Comparison of ENCODE assay signal across 25 cellular contexts in genomic region chr18:26976206-26976605, GRCh38.
DNase-seq lines count a peak whose midpoint lies in the region; ATAC-seq, FAIRE-seq and TF ChIP-seq lines count a peak whose summit lies in the region.
"Had no signal": no experiment of that assay in that cellular context is flagged by ENCODE, and none has a peak within 500 bp of the region (broad histone marks: within the 10 kb centered on the region; RNA-seq: fewer than 3 reads in every experiment).

No MANE protein-coding gene starts in this region.

- no peaks in the 10 kb centered on the region for H3K9me2 ChIP-seq in SU-DHL-6 (replicated peaks; ENCODE audit: insufficient read depth, low read length)

- TF ChIP-seq EP300 in tibial nerve (IDR thresholded peaks at IDR 0.05) = no peak

- no peaks in the 10 kb centered on the region for H3K36me3 ChIP-seq in SU-DHL-6 (ENCODE audit: low read length)
- H3K36me3 ChIP-seq in mesodermal cell (ENCODE audit: control insufficient read depth, insufficient read depth, low read length) = no peaks in the 10 kb centered on the region
- no peaks in the 10 kb centered on the region for H3K36me3 ChIP-seq in small intestine (ENCODE audit: control insufficient read depth in 2 of 2, insufficient read depth in 2 of 2, low read length in 2 of 2)
- H3K36me3 ChIP-seq in tibial nerve = no peaks in the 10 kb centered on the region
- H3K36me3 ChIP-seq in right atrium auricular region = no peaks in the 10 kb centered on the region

- no peak for TF ChIP-seq POLR2A in tibial nerve (IDR thresholded peaks at IDR 0.05)

- peak overlapping the region; percentile 99 for H3K27ac ChIP-seq in SU-DHL-6 (ENCODE audit: low read depth, low read length)
- peak overlapping the region; percentile 16 for H3K27ac ChIP-seq in mesodermal cell (ENCODE audit: low read depth, low read length, severe bottlenecking)
- no peak overlapping the region for H3K27ac ChIP-seq in small intestine (ENCODE audit: low read depth in 1 of 2, low read length in 1 of 2)
- no peak overlapping the region for H3K27ac ChIP-seq in tibial nerve
- H3K27ac ChIP-seq in right atrium auricular region = no peak overlapping the region
- H3K27ac ChIP-seq: 22Rv1, RWPE1 had no signal

- H3K9me3 ChIP-seq in SU-DHL-6 (ENCODE audit: insufficient read depth, low read length) = no peaks in the 10 kb centered on the region
- H3K9me3 ChIP-seq in mesodermal cell (ENCODE audit: control insufficient read depth, low read length) = no peaks in the 10 kb centered on the region
- no peaks in the 10 kb centered on the region for H3K9me3 ChIP-seq in small intestine (ENCODE audit: control insufficient read depth, low read depth)
- H3K9me3 ChIP-seq in tibial nerve = no peaks in the 10 kb centered on the region
- no peaks in the 10 kb centered on the region for H3K9me3 ChIP-seq in right atrium auricular region

- TF ChIP-seq CTCF in SU-DHL-6 (IDR thresholded peaks at IDR 0.05; ENCODE audit: insufficient read depth, low read length, poor library complexity, severe bottlenecking) (no peak), tibial nerve (IDR thresholded peaks at IDR 0.05) (no peak), right atrium auricular region (IDR thresholded peaks at IDR 0.05) (no peak)

- FAIRE-seq in small intestine (lab: Jason Lieb, UNC) = no peak
- FAIRE-seq: G401.6, H54, HTR-8/SVneo, K562 had no signal

- H3K9ac ChIP-seq in SU-DHL-6 (ENCODE audit: low read length) = peak overlapping the region; percentile 63

- H2AFZ ChIP-seq in SU-DHL-6 (ENCODE audit: low read depth, low read length, severe bottlenecking) = peak overlapping the region; percentile 81

- H4K20me1 ChIP-seq in SU-DHL-6 (ENCODE audit: low read depth, low read length) = no peaks in the 10 kb centered on the region

- H3K4me3 ChIP-seq in SU-DHL-6 (ENCODE audit: insufficient read depth, low read length, poor library complexity, severe bottlenecking) (no peak overlapping the region), mesodermal cell (ENCODE audit: extremely low read depth, insufficient read depth, low read length, poor library complexity, severe bottlenecking) (no peak overlapping the region), small intestine (ENCODE audit: low read depth in 1 of 2, low read length in 2 of 2) (no peak overlapping the region), tibial nerve (no peak overlapping the region), right atrium auricular region (no peak overlapping the region)
- H3K4me3 ChIP-seq: K562 had no signal

- peak overlapping the region; percentile 96 for H3K4me2 ChIP-seq in SU-DHL-6 (ENCODE audit: low read depth, low read length, poor library complexity, severe bottlenecking)

- H3F3A ChIP-seq in SU-DHL-6 (ENCODE audit: insufficient read depth) = peaks cover 30% of the 10 kb centered on the region

- WGBS in mesodermal cell (ENCODE audit: insufficient coverage in 2 of 2), 2 experiments = 64 to 100% methylated on average over 1 to 2 of the region's 2 CpGs
- WGBS in small intestine, 3 donors = 68 to 79% (median 79%) methylated on average over 2 of the region's 2 CpGs
- 79 to 83% methylated on average over 2 of the region's 2 CpGs for WGBS in tibial nerve, 2 donors

- no peak for ATAC-seq in GM19023 (IDR thresholded peaks at IDR 0.05; ENCODE audit: unreplicated experiment)
- ATAC-seq: K562, Panc1 had no signal

- H3K27me3 ChIP-seq in SU-DHL-6 (ENCODE audit: low read length) (no peaks in the 10 kb centered on the region), small intestine (ENCODE audit: control insufficient read depth in 2 of 2, insufficient read depth in 2 of 2, low read length in 2 of 2) (no peaks in the 10 kb centered on the region), tibial nerve (no peaks in the 10 kb centered on the region), right atrium auricular region (no peaks in the 10 kb centered on the region)

- DNase-seq in NCI-H146 (lab: John Stamatoyannopoulos, UW) (peak; percentile 67), NCI-H146 treated with DMSO at 0.1 percent for 48 hours (lab: John Stamatoyannopoulos, UW; ENCODE audit: unreplicated experiment) (no peak), small intestine (no peak), tibial nerve (ENCODE audit: low spot score in 2 of 2) (no peak), right atrium auricular region (ENCODE audit: low spot score) (no peak)
- DNase-seq: CD4-positive, alpha-beta T cell; Kasumi-1; MV-4-11; NCI-H1105; NCI-H1436 treated with DMSO at 0.1 percent for 48 hours; NCI-H2029; NCI-H446 treated with DMSO at 0.1 percent for 48 hours; NCI-H526 treated with DMSO at 0.1 percent for 48 hours; SHP77; SW 1271 had no signal

- peaks cover 5% of the 10 kb centered on the region for H3K4me1 ChIP-seq in mesodermal cell (ENCODE audit: control insufficient read depth, insufficient read depth, low read length, poor library complexity, severe bottlenecking)
- H3K4me1 ChIP-seq in small intestine (ENCODE audit: control insufficient read depth in 2 of 2, insufficient read depth in 1 of 2, low read depth in 1 of 2, low read length in 1 of 2) = no peaks in the 10 kb centered on the region
- no peaks in the 10 kb centered on the region for H3K4me1 ChIP-seq in tibial nerve
- H3K4me1 ChIP-seq in right atrium auricular region = no peaks in the 10 kb centered on the region

- no peaks in the 10 kb centered on the region for H3K79me2 ChIP-seq in SU-DHL-6 (ENCODE audit: insufficient read depth, low read length)

Comparison
In these comparisons a context has a peak if more than half of its experiments do, and no peak if none do; other contexts are left out.
1. H3K27ac ChIP-seq: peak in SU-DHL-6 (single experiment) and mesodermal cell (single experiment); none in small intestine (0 of 2), tibial nerve (0 of 4) and right atrium auricular region (0 of 2).